21 cellular contexts compared by ENCODE assay signal in the genomic region with DNA sequence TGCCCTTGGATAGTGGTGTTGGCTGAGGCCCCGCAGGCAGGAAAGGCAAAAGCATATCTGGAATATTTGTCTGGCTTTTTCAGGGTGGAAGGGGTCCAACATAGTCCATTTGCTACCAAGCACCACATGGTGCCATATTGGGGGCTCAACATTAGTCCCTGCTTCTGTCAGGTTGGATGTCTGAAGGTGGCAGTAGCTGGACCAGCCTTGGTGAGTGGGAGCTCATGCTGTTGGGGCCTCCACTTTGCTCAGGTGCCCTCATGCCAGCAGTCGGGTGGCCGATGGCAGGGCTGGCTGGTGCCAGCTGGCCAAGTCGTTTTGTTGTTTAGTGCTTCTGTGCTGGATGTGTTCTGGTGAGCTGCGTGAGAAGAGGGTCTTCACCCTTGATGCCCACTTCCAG.
DNase-seq lines count a peak whose midpoint lies in the region; ATAC-seq, FAIRE-seq and TF ChIP-seq lines count a peak whose summit lies in the region.
"Had no signal": no experiment of that assay in that cellular context is flagged by ENCODE, and none has a peak within 500 bp of the region (broad histone marks: within the 10 kb centered on the region; RNA-seq: fewer than 3 reads in every experiment).

No MANE protein-coding gene starts in this region.

- TF ChIP-seq CTCF in H1 (IDR thresholded peaks at IDR 0.05; ENCODE audit: control extremely low read depth in 1 of 3, insufficient read depth in 1 of 3, low read depth in 1 of 3, low read length in 3 of 3) = no peak
- no peak for TF ChIP-seq CTCF in omental fat pad (IDR thresholded peaks at IDR 0.05)
- no peak for TF ChIP-seq CTCF in tibial nerve (IDR thresholded peaks at IDR 0.05)

- TF ChIP-seq POLR2A in H1 (IDR thresholded peaks at IDR 0.05; ENCODE audit: control extremely low read depth in 1 of 2, low read depth in 2 of 2, low read length in 2 of 2) (no peak), tibial nerve (IDR thresholded peaks at IDR 0.05) (no peak)

- no peaks in the 10 kb centered on the region for H3K23me2 ChIP-seq in H1 (ENCODE audit: low read depth, low read length)

- H3K79me2 ChIP-seq in H1 (ENCODE audit: control insufficient read depth in 1 of 2, insufficient read depth in 2 of 2, low read length in 2 of 2) = no peaks in the 10 kb centered on the region

- H2BK5ac ChIP-seq in H1 (ENCODE audit: low read depth, low read length) = no peak overlapping the region

- TF ChIP-seq EP300 in H1 (IDR thresholded peaks at IDR 0.05; ENCODE audit: borderline replicate concordance in 1 of 2, low read depth in 2 of 2, low read length in 2 of 2) (no peak), tibial nerve (IDR thresholded peaks at IDR 0.05) (no peak)

- H2AK5ac ChIP-seq in H1 (ENCODE audit: low read depth, low read length) = no peak overlapping the region

- no peak overlapping the region for H3K56ac ChIP-seq in H1 (replicated peaks; ENCODE audit: insufficient read length, low read depth, low read length)

- H3K9me3 ChIP-seq in H1 (ENCODE audit: insufficient read depth in 2 of 2, low read depth in 1 of 2, low read length in 1 of 2) (no peaks in the 10 kb centered on the region), tibial nerve (no peaks in the 10 kb centered on the region)
- H3K9me3 ChIP-seq: HAP-1 had no signal

- DNase-seq in cardiac septum (ENCODE audit: low spot score) (peak; percentile 41), left cardiac atrium (no peak), H1 (ENCODE audit: low read depth in 1 of 2, low spot score in 2 of 2) (no peak), omental fat pad (ENCODE audit: low spot score) (peak; percentile 9), LoVo (ENCODE audit: low spot score) (no peak), tibial nerve (ENCODE audit: low spot score in 2 of 2) (no peak)
- DNase-seq: ACHN, AML-193, DMS79 treated with DMSO at 0.1 percent for 48 hours, KG1, MV-4-11, NCI-H187, NCI-H2107, NCI-H2227 treated with DMSO at 0.1 percent for 48 hours, NCI-H510A treated with DMSO at 0.1 percent for 48 hours, NCI-H774, Right ventricle myocardium superior had no signal

- H3K79me1 ChIP-seq in H1 (ENCODE audit: low read depth, low read length) = no peaks in the 10 kb centered on the region

- H2AFZ ChIP-seq in H1 (ENCODE audit: low read length) = no peak overlapping the region

- no peak for FAIRE-seq in H1 (lab: Jason Lieb, UNC)
- FAIRE-seq: RCC 7860 had no signal

- TF ChIP-seq RAD21 in H1 (IDR thresholded peaks at IDR 0.05 in 1 of 2, conservative IDR thresholded peaks at IDR 0.05 in 1 of 2; ENCODE audit: low read depth in 2 of 2, low read length in 2 of 2) = no peak

- no peak overlapping the region for H3K4me3 ChIP-seq in H1 (ENCODE audit: extremely low read depth in 1 of 4, insufficient read depth in 2 of 4, low read depth in 3 of 4, low read length in 4 of 4)
- no peak overlapping the region for H3K4me3 ChIP-seq in tibial nerve
- H3K4me3 ChIP-seq: HAP-1 had no signal

- no peak overlapping the region for H4K8ac ChIP-seq in H1 (ENCODE audit: extremely low read depth, insufficient read depth, low read length)

- H3K27me3 ChIP-seq in H1 (replicated peaks in 1 of 4; ENCODE audit: control insufficient read depth in 3 of 4, extremely low read depth in 1 of 4, insufficient read depth in 3 of 4, low read length in 3 of 4) (no peaks in the 10 kb centered on the region), tibial nerve (no peaks in the 10 kb centered on the region)

- H4K20me1 ChIP-seq in H1 (replicated peaks in 1 of 2; ENCODE audit: control insufficient read depth in 1 of 2, insufficient read depth in 2 of 2, low read length in 2 of 2) = no peaks in the 10 kb centered on the region

- no peak overlapping the region for H3K27ac ChIP-seq in H1 (ENCODE audit: low read depth, low read length)
- no peak overlapping the region for H3K27ac ChIP-seq in tibial nerve
- H3K27ac ChIP-seq: C4-2B had no signal

- H3K4ac ChIP-seq in H1 (replicated peaks; ENCODE audit: insufficient read length, low read depth, low read length) = no peak overlapping the region

- intact Hi-C loops in cardiac septum (cut with DNase I) (no loop called here), left cardiac atrium (cut with DNase I) (no loop called here)

- no peak overlapping the region for H3K9ac ChIP-seq in H1 (replicated peaks in 1 of 4; ENCODE audit: extremely low read depth in 1 of 4, low read depth in 3 of 4, low read length in 3 of 4)

- H3K4me1 ChIP-seq in H1 (replicated peaks in 1 of 4; ENCODE audit: control insufficient read depth in 3 of 4, insufficient read depth in 4 of 4, low read length in 3 of 4) (no peaks in the 10 kb centered on the region), tibial nerve (no peaks in the 10 kb centered on the region)
- H3K4me1 ChIP-seq: HAP-1 had no signal

- H2BK12ac ChIP-seq in H1 (ENCODE audit: low read depth, low read length) = 0 out of 2 replicates have a peak overlapping the region, but pooled peaks have one; percentile 5

- ATAC-seq in left cardiac atrium (no peak), omental fat pad (ENCODE audit: low FRiP score) (no peak), GM21825 (IDR thresholded peaks at IDR 0.05; ENCODE audit: unreplicated experiment) (no peak)

- no peak overlapping the region for H2BK20ac ChIP-seq in H1 (ENCODE audit: low read length)

- no peak overlapping the region for H3K18ac ChIP-seq in H1 (ENCODE audit: extremely low read depth, low read length)

- no peaks in the 10 kb centered on the region for H3K36me3 ChIP-seq in H1 (ENCODE audit: control insufficient read depth in 2 of 4, insufficient read depth in 4 of 4, low read length in 3 of 4)
- H3K36me3 ChIP-seq in tibial nerve = no peaks in the 10 kb centered on the region
- H3K36me3 ChIP-seq: HAP-1 had no signal

- no peak overlapping the region for H3K4me2 ChIP-seq in H1 (ENCODE audit: insufficient read depth in 1 of 2, low read depth in 2 of 2, low read length in 2 of 2)

- CTCF ChIA-PET in H1 (lab: Charles Lee; ENCODE audit: partially characterized antibody) = interaction anchor here (1.0 to 1.2 kb wide), 3 partner anchors 10 to 23 kb away, joined by 3 read pairs; no protein-coding TSS in a partner anchor

- H4K91ac ChIP-seq in H1 (replicated peaks; ENCODE audit: insufficient read length, low read length) = no peak overlapping the region

- POLR2A ChIA-PET in H1 (lab: Charles Lee; ENCODE audit: partially characterized antibody) = no interaction called here

- H3K14ac ChIP-seq in H1 (ENCODE audit: insufficient read length) = no peak overlapping the region

- no peak overlapping the region for H4K5ac ChIP-seq in H1 (ENCODE audit: insufficient read length, low read depth, low read length)

- H2BK15ac ChIP-seq in H1 (ENCODE audit: low read length) = no peak overlapping the region

- H2BK120ac ChIP-seq in H1 (replicated peaks; ENCODE audit: low read depth, low read length) = no peak overlapping the region

- H3K23ac ChIP-seq in H1 (ENCODE audit: insufficient read length) = no peak overlapping the region

- WGBS in H1 (ENCODE audit: extremely low coverage in 1 of 2, insufficient coverage in 1 of 2, insufficient read length in 1 of 2, insufficient replicate concordance in 2 of 2, low coverage in 1 of 2, low lambda C conversion rate in 2 of 2, missing lambda C conversion rate in 1 of 2), 2 experiments = 76% methylated on average over 5 of the region's 5 CpGs; no CpG with 5 or more reads in 1 of the 2 experiments
- 87% methylated on average over 5 of the region's 5 CpGs for WGBS in tibial nerve, 2 donors

TF ChIP-seq in H1, 55 proteins besides CTCF, POLR2A, EP300 and RAD21:
- TF ChIP-seq SRF (IDR thresholded peaks at IDR 0.05; ENCODE audit: low read depth, low read length) (no peak), HDAC6 (IDR thresholded peaks at IDR 0.05; ENCODE audit: low read depth, low read length) (no peak), CEBPB (IDR thresholded peaks at IDR 0.05; ENCODE audit: low read depth, low read length) (no peak), HDAC2 (IDR thresholded peaks at IDR 0.05; ENCODE audit: borderline replicate concordance in 1 of 2, low read depth in 2 of 2, low read length in 2 of 2) (no peak)
TF ChIP-seq in H1: peak in this region for 0.

Comparison
In these comparisons a context has a peak if more than half of its experiments do, and no peak if none do; other contexts are left out.
1. DNase-seq: peak in cardiac septum (single experiment) and omental fat pad (single experiment); none in left cardiac atrium (single experiment), H1 (0 of 2), LoVo (single experiment) and tibial nerve (0 of 2).